20 cellular contexts compared by ENCODE assay signal in genomic region chr3:164486150-164486549, GRCh38.
DNase-seq lines count a peak whose midpoint lies in the region; ATAC-seq and TF ChIP-seq lines count a peak whose summit lies in the region.
"Had no signal": no experiment of that assay in that cellular context is flagged by ENCODE, and none has a peak within 500 bp of the region (broad histone marks: within the 10 kb centered on the region; RNA-seq: fewer than 3 reads in every experiment).

No MANE protein-coding gene starts in this region.

- peak overlapping the region; percentile 20 for H3K27ac Mint-ChIP-seq in osteocyte (ENCODE audit: unreplicated experiment)
- no peak overlapping the region for H3K27ac Mint-ChIP-seq in activated CD4-positive, alpha-beta T cell treated with anti-CD3 and anti-CD28 coated beads for 36 hours
- H3K27ac Mint-ChIP-seq: CD8-positive, alpha-beta T cell had no signal

- peaks cover 13% of the 10 kb centered on the region for H3K4me1 Mint-ChIP-seq in osteocyte (ENCODE audit: unreplicated experiment)
- no peaks in the 10 kb centered on the region for H3K4me1 Mint-ChIP-seq in activated CD4-positive, alpha-beta T cell treated with anti-CD3 and anti-CD28 coated beads for 36 hours

- TF ChIP-seq CTCF in fibroblast of villous mesenchyme (IDR thresholded peaks at IDR 0.05; ENCODE audit: insufficient read depth, low read depth, low read length) (no peak), osteocyte (IDR thresholded peaks at IDR 0.05) (no peak)

- no peak for ATAC-seq in activated CD4-positive, alpha-beta T cell treated with anti-CD3 and anti-CD28 coated beads for 36 hours
- ATAC-seq in HG03439 (IDR thresholded peaks at IDR 0.05; ENCODE audit: unreplicated experiment): no peak
- no peak for ATAC-seq in HG03521 (IDR thresholded peaks at IDR 0.05; ENCODE audit: unreplicated experiment)
- ATAC-seq: CD8-positive, alpha-beta T cell; Panc1 had no signal

- no peaks in the 10 kb centered on the region for H3K27me3 Mint-ChIP-seq in osteocyte (ENCODE audit: unreplicated experiment)
- no peaks in the 10 kb centered on the region for H3K27me3 Mint-ChIP-seq in activated CD4-positive, alpha-beta T cell treated with anti-CD3 and anti-CD28 coated beads for 36 hours

- POLR2A ChIA-PET in activated CD4-positive, alpha-beta T cell treated with anti-CD3 and anti-CD28 coated beads for 36 hours (lab: Charles Lee): no interaction called here

- no peak overlapping the region for H3K4me3 ChIP-seq in fibroblast of villous mesenchyme (ENCODE audit: low read depth, low read length)

- DNase-seq in GM04504 (ENCODE audit: low read depth): peak; percentile 28
- DNase-seq in amniotic epithelial cell (ENCODE audit: low read depth): peak; percentile 75
- DNase-seq in fibroblast of villous mesenchyme (ENCODE audit: low read depth): peak; percentile 17
- DNase-seq in osteocyte (ENCODE audit: extremely low spot score, unreplicated experiment): no peak
- no peak for DNase-seq in medulla oblongata (ENCODE audit: extremely low spot score)
- no peak for DNase-seq in activated CD4-positive, alpha-beta T cell treated with anti-CD3 and anti-CD28 coated beads for 36 hours
- DNase-seq: ACHN; CD8-positive, alpha-beta T cell; DND-41; GDM1; GOT3; IMR-90; Kasumi-1; NCI-H1417; NCI-H2029; NCI-H774; SIG-M5 had no signal

- no peaks in the 10 kb centered on the region for H3K36me3 Mint-ChIP-seq in osteocyte (ENCODE audit: unreplicated experiment)
- no peaks in the 10 kb centered on the region for H3K36me3 Mint-ChIP-seq in activated CD4-positive, alpha-beta T cell treated with anti-CD3 and anti-CD28 coated beads for 36 hours (ENCODE audit: low read depth)
- H3K36me3 Mint-ChIP-seq: CD8-positive, alpha-beta T cell had no signal

- no peak overlapping the region for H3K4me3 Mint-ChIP-seq in osteocyte (ENCODE audit: unreplicated experiment)
- H3K4me3 Mint-ChIP-seq in activated CD4-positive, alpha-beta T cell treated with anti-CD3 and anti-CD28 coated beads for 36 hours: no peak overlapping the region
- H3K4me3 Mint-ChIP-seq: CD8-positive, alpha-beta T cell had no signal

- H3K9me3 Mint-ChIP-seq in osteocyte (ENCODE audit: unreplicated experiment): peaks cover 7% of the 10 kb centered on the region
- H3K9me3 Mint-ChIP-seq in activated CD4-positive, alpha-beta T cell treated with anti-CD3 and anti-CD28 coated beads for 36 hours (ENCODE audit: low read depth): no peaks in the 10 kb centered on the region

- intact Hi-C loops in activated CD4-positive, alpha-beta T cell treated with anti-CD3 and anti-CD28 coated beads for 36 hours (cut with DNase I, micrococcal nuclease): no loop called here

- CTCF ChIA-PET in activated CD4-positive, alpha-beta T cell treated with anti-CD3 and anti-CD28 coated beads for 36 hours (lab: Charles Lee): interaction anchor here (0.6 kb wide), 1 partner anchor 1032 kb away, joined by 3 read pairs; no protein-coding TSS in a partner anchor

Comparison
In these comparisons a context has a peak if more than half of its experiments do, and no peak if none do; other contexts are left out.
1. DNase-seq: peak in GM04504 (single experiment), amniotic epithelial cell (single experiment) and fibroblast of villous mesenchyme (single experiment); none in osteocyte (single experiment), medulla oblongata (single experiment) and activated CD4-positive, alpha-beta T cell treated with anti-CD3 and anti-CD28 coated beads for 36 hours (single experiment).